ENCODE assay signal across 9 cellular contexts in the genomic region with DNA sequence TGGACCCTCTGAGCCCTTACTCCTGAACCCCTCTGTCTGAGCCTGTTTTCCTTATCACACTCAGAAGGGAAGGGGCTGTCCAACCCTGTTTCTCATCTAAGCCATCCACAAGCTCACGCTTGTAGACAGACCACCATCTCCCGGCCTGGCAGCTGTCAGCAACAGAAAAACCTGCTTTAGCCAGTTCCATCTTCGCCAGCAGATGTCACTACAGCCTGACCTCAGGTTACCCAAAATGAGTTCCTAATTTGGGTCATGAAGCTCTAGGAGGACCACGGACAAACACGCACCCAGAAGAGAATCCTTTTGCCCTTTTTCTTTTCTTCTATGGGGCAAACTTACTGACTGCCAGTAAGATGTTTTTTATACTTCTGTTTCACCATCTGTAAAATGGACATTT.
A peak's percentile ranks its signal among the peaks of the same experiment; 100 is the strongest.
DNase-seq lines count a peak whose midpoint lies in the region; ATAC-seq, FAIRE-seq and TF ChIP-seq lines count a peak whose summit lies in the region.
"Had no signal": no experiment of that assay in that cellular context is flagged by ENCODE, and none has a peak within 500 bp of the region (broad histone marks: within the 10 kb centered on the region; RNA-seq: fewer than 3 reads in every experiment).

No MANE protein-coding gene starts in this region.

- H3K4me1 Mint-ChIP-seq in MCF 10A (ENCODE audit: insufficient read depth, unreplicated experiment): no peaks in the 10 kb centered on the region

- H3K9me1 ChIP-seq in endothelial cell of umbilical vein (replicated peaks; ENCODE audit: control insufficient read depth, extremely low read depth, insufficient read depth, low read length): no peaks in the 10 kb centered on the region

- H3K79me1 ChIP-seq in neuronal stem cell (ENCODE audit: low read depth, low read length): no peaks in the 10 kb centered on the region

- no peak overlapping the region for H2BK15ac ChIP-seq in neuronal stem cell (ENCODE audit: low read length)

- H2AFZ ChIP-seq in OCI-LY3 (ENCODE audit: low read depth, low read length): no peak overlapping the region
- H2AFZ ChIP-seq in endothelial cell of umbilical vein (ENCODE audit: low read depth, low read length): no peak overlapping the region
- no peak overlapping the region for H2AFZ ChIP-seq in neuronal stem cell (ENCODE audit: low read length)

- POLR2A ChIA-PET in MCF 10A (lab: Yijun Ruan, JAX) (no interaction called here), endothelial cell of umbilical vein (lab: Charles Lee) (no interaction called here)

- H3K14ac ChIP-seq in neuronal stem cell (ENCODE audit: low read length): no peak overlapping the region

- H3K23ac ChIP-seq in neuronal stem cell (ENCODE audit: low read depth, low read length, poor library complexity): no peak overlapping the region

- H3K27me3 Mint-ChIP-seq in MCF 10A (ENCODE audit: insufficient read depth, unreplicated experiment): peaks cover 65% of the 10 kb centered on the region
- H3K27me3 Mint-ChIP-seq: naive thymus-derived CD8-positive, alpha-beta T cell had no signal

- FAIRE-seq in endothelial cell of umbilical vein (lab: Jason Lieb, UNC): no peak

- no peaks in the 10 kb centered on the region for H3K36me3 Mint-ChIP-seq in MCF 10A (ENCODE audit: insufficient read depth, unreplicated experiment)
- H3K36me3 Mint-ChIP-seq: naive thymus-derived CD8-positive, alpha-beta T cell had no signal

- no peak overlapping the region for H3K18ac ChIP-seq in neuronal stem cell (ENCODE audit: low read length)

- intact Hi-C loops in MCF 10A (cut with micrococcal nuclease) (loop anchor here (2.0 kb wide), 2 partner anchors 614 to 816 kb away; no protein-coding TSS in a partner anchor), breast epithelium (cut with DNase I; ENCODE audit: low total_unique reads) (loop anchor here (1.0 kb wide), 1 partner anchor 31 kb away; no protein-coding TSS in a partner anchor), endothelial cell of umbilical vein (cut with micrococcal nuclease) (no loop called here)

- TF ChIP-seq POLR2A in breast epithelium (IDR thresholded peaks at IDR 0.05) (no peak), endothelial cell of umbilical vein (IDR thresholded peaks at IDR 0.05; ENCODE audit: low read depth, low read length) (no peak)

- H2BK120ac ChIP-seq in neuronal stem cell (ENCODE audit: low read depth, low read length): no peak overlapping the region

- ATAC-seq in HG03097 (IDR thresholded peaks at IDR 0.05; ENCODE audit: low FRiP score, unreplicated experiment): no peak
- ATAC-seq: naive thymus-derived CD8-positive, alpha-beta T cell had no signal

- H3K9me3 ChIP-seq in breast epithelium (no peaks in the 10 kb centered on the region), OCI-LY3 (ENCODE audit: insufficient read depth, low read length) (no peaks in the 10 kb centered on the region), endothelial cell of umbilical vein (replicated peaks; ENCODE audit: control insufficient read depth, insufficient read depth, low read length) (no peaks in the 10 kb centered on the region), neuronal stem cell (replicated peaks in 1 of 2; ENCODE audit: control insufficient read depth in 2 of 2, insufficient read depth in 1 of 2, low read depth in 1 of 2, low read length in 2 of 2) (no peaks in the 10 kb centered on the region)

- dilution Hi-C loops in endothelial cell of umbilical vein (cut with MboI; ENCODE audit: extremely low pct_ligation_motif_present, low sequenced_read_pairs): no loop called here

- H3K4me3 Mint-ChIP-seq in MCF 10A (ENCODE audit: unreplicated experiment): no peak overlapping the region
- H3K4me3 Mint-ChIP-seq: naive thymus-derived CD8-positive, alpha-beta T cell had no signal

- H3K4me2 ChIP-seq in OCI-LY3 (ENCODE audit: low read length) (no peak overlapping the region), endothelial cell of umbilical vein (ENCODE audit: insufficient read depth, low read length) (no peak overlapping the region), neuronal stem cell (ENCODE audit: insufficient read depth, low read length, poor library complexity, severe bottlenecking) (no peak overlapping the region)

- BruUV-seq in MCF 10A (replicated peaks; lab: Mats Ljungman, UMichigan): no TSS peak
- no TSS peak for BruUV-seq in endothelial cell of umbilical vein (replicated peaks; lab: Mats Ljungman, UMichigan)

- no peak overlapping the region for H3K27ac Mint-ChIP-seq in MCF 10A (ENCODE audit: low read depth, unreplicated experiment)
- H3K27ac Mint-ChIP-seq: naive thymus-derived CD8-positive, alpha-beta T cell had no signal

- H3K27ac ChIP-seq in breast epithelium (no peak overlapping the region), OCI-LY3 (ENCODE audit: low read length) (no peak overlapping the region), endothelial cell of umbilical vein (ENCODE audit: insufficient read depth, low read depth, low read length) (no peak overlapping the region), neuronal stem cell (replicated peaks; ENCODE audit: low read length) (no peak overlapping the region)

- H3K36me3 ChIP-seq in breast epithelium: no peaks in the 10 kb centered on the region
- H3K36me3 ChIP-seq in OCI-LY3 (replicated peaks; ENCODE audit: low read depth, low read length): no peaks in the 10 kb centered on the region
- no peaks in the 10 kb centered on the region for H3K36me3 ChIP-seq in endothelial cell of umbilical vein (ENCODE audit: control insufficient read depth in 2 of 2, extremely low read depth in 1 of 2, insufficient read depth in 2 of 2, low read length in 2 of 2)
- no peaks in the 10 kb centered on the region for H3K36me3 ChIP-seq in neuronal stem cell (replicated peaks in 1 of 2; ENCODE audit: control insufficient read depth in 2 of 2, insufficient read depth in 2 of 2, low read length in 2 of 2)

- H4K91ac ChIP-seq in neuronal stem cell (ENCODE audit: low read depth, low read length, poor library complexity): no peak overlapping the region

- H3K27me3 ChIP-seq in breast epithelium (peaks cover 0 to 80% of the 10 kb centered on the region in 2 donors), OCI-LY3 (ENCODE audit: low read depth, low read length) (peaks cover 43% of the 10 kb centered on the region), endothelial cell of umbilical vein (ENCODE audit: control insufficient read depth in 2 of 2, insufficient read depth in 2 of 2, low read length in 2 of 2) (peaks cover 0 to 3% of the 10 kb centered on the region in 2 experiments), neuronal stem cell (ENCODE audit: control insufficient read depth in 3 of 3, insufficient read depth in 3 of 3, low read depth in 1 of 3, low read length in 3 of 3) (peaks cover 0 to 20% (median 0%) of the 10 kb centered on the region in 3 experiments)

- CTCF ChIA-PET in MCF 10A (lab: Yijun Ruan, JAX): interaction anchor here (0.8 to 1.6 kb wide), 6 partner anchors 8 to 624 kb away, joined by 3 to 6 read pairs (median 4); no protein-coding TSS in a partner anchor
- CTCF ChIA-PET in endothelial cell of umbilical vein (lab: Charles Lee): interaction anchor here (0.8 to 1.3 kb wide), 6 partner anchors 11 to 646 kb away, joined by 3 to 5 read pairs (median 4); no protein-coding TSS in a partner anchor

- no peak overlapping the region for H2AK5ac ChIP-seq in neuronal stem cell (ENCODE audit: low read depth, low read length)

- DNase-seq in MCF 10A (ENCODE audit: unreplicated experiment) (peak; percentile 40), breast epithelium (ENCODE audit: low spot score in 2 of 2) (no peak), endothelial cell of umbilical vein (ENCODE audit: low read depth, low spot score) (peak; percentile 1), neuronal stem cell (ENCODE audit: low spot score) (no peak)
- DNase-seq in stimulated activated CD4-positive, alpha-beta T cell treated with anti-CD3 and anti-CD28 coated beads, Interleukin-1b, Interleukin-23, amount 100 ng/mL, for 48 hours: peak; percentile 3
- DNase-seq in activated CD4-positive, CD25-positive, alpha-beta regulatory T cell (lab: John Stamatoyannopoulos, UW): no peak

- H3K9ac ChIP-seq in OCI-LY3 (ENCODE audit: low read length): no peak overlapping the region
- H3K9ac ChIP-seq in endothelial cell of umbilical vein (replicated peaks; ENCODE audit: extremely low read depth, insufficient read depth, low read length): no peak overlapping the region
- H3K9ac ChIP-seq in neuronal stem cell (ENCODE audit: low read depth, low read length, poor library complexity): no peak overlapping the region

- no CpG with 5 or more reads among the region's 5 CpGs for WGBS in neuronal stem cell (ENCODE audit: extremely low coverage in 2 of 2, insufficient read length in 2 of 2, insufficient replicate concordance in 1 of 2), 2 donors

- no peak overlapping the region for H3K4ac ChIP-seq in neuronal stem cell (ENCODE audit: low read length)

- H4K20me1 ChIP-seq in OCI-LY3 (ENCODE audit: insufficient read depth, low read length) (no peaks in the 10 kb centered on the region), endothelial cell of umbilical vein (replicated peaks; ENCODE audit: control insufficient read depth, extremely low read depth, insufficient read depth, low read length) (no peaks in the 10 kb centered on the region)

- no peak overlapping the region for H3K4me3 ChIP-seq in breast epithelium
- no peak overlapping the region for H3K4me3 ChIP-seq in OCI-LY3 (ENCODE audit: low read length)
- H3K4me3 ChIP-seq in endothelial cell of umbilical vein (replicated peaks in 1 of 3; ENCODE audit: insufficient read depth in 1 of 3, low read depth in 1 of 3, low read length in 3 of 3): no peak overlapping the region
- no peak overlapping the region for H3K4me3 ChIP-seq in neuronal stem cell (ENCODE audit: low read length in 2 of 2)

- no peak overlapping the region for H2BK12ac ChIP-seq in neuronal stem cell (ENCODE audit: low read length)

- TF ChIP-seq CTCF in MCF 10A (IDR thresholded peaks at IDR 0.05; ENCODE audit: unreplicated experiment) (peak; percentile 38), breast epithelium (IDR thresholded peaks at IDR 0.05) (peak in 1 of 3 donors; percentile 14), OCI-LY3 (IDR thresholded peaks at IDR 0.05; ENCODE audit: low read depth, low read length) (peak; percentile 62), endothelial cell of umbilical vein (IDR thresholded peaks at IDR 0.05; ENCODE audit: extremely low read depth in 1 of 2, insufficient read depth in 1 of 2, low read depth in 1 of 2, low read length in 2 of 2) (peak; percentile 17 to 22)

- H4K8ac ChIP-seq in neuronal stem cell (ENCODE audit: low read depth, low read length): no peak overlapping the region

- no peaks in the 10 kb centered on the region for H3K79me2 ChIP-seq in OCI-LY3 (ENCODE audit: low read length)
- H3K79me2 ChIP-seq in endothelial cell of umbilical vein (ENCODE audit: control insufficient read depth, insufficient read depth, low read length): no peaks in the 10 kb centered on the region

- no peak overlapping the region for H2BK5ac ChIP-seq in neuronal stem cell (ENCODE audit: low read length)

- H3K4me1 ChIP-seq in breast epithelium (no peaks in the 10 kb centered on the region), OCI-LY3 (ENCODE audit: low read length) (no peaks in the 10 kb centered on the region), endothelial cell of umbilical vein (ENCODE audit: control insufficient read depth, extremely low read depth, insufficient read depth, low read length) (no peaks in the 10 kb centered on the region), neuronal stem cell (ENCODE audit: control insufficient read depth in 2 of 2, insufficient read depth in 1 of 2, low read depth in 1 of 2, low read length in 2 of 2) (peaks cover 0 to 15% of the 10 kb centered on the region in 2 donors)

- H3K9me3 Mint-ChIP-seq in MCF 10A (ENCODE audit: unreplicated experiment): no peaks in the 10 kb centered on the region

Comparison
In these comparisons a context has a peak if more than half of its experiments do, and no peak if none do; other contexts are left out.
1. DNase-seq: peak in MCF 10A (single experiment), endothelial cell of umbilical vein (single experiment) and stimulated activated CD4-positive, alpha-beta T cell treated with anti-CD3 and anti-CD28 coated beads, Interleukin-1b, Interleukin-23, amount 100 ng/mL, for 48 hours (single experiment); none in breast epithelium (0 of 2), activated CD4-positive, CD25-positive, alpha-beta regulatory T cell (0 of 4) and neuronal stem cell (single experiment).